In genomic region chr7:158002486-158003080, GRCh38 we compare ENCODE assay signal across 21 cellular contexts.
DNase-seq lines count a peak whose midpoint lies in the region; ATAC-seq and TF ChIP-seq lines count a peak whose summit lies in the region.
"Had no signal": no experiment of that assay in that cellular context is flagged by ENCODE, and none has a peak within 500 bp of the region (broad histone marks: within the 10 kb centered on the region; RNA-seq: fewer than 3 reads in every experiment).

No MANE protein-coding gene starts in this region.

- peak overlapping the region; percentile 59; the same call in 1 of the 2 replicates for H3K27ac ChIP-seq in BLaER1
- peak overlapping the region; percentile 76 for H3K27ac ChIP-seq in VCaP
- H3K27ac ChIP-seq in upper lobe of right lung: no peak overlapping the region
- H3K27ac ChIP-seq: 22Rv1, C4-2B, GM23248 had no signal

- H4K20me1 ChIP-seq in BLaER1: no peaks in the 10 kb centered on the region

- H3K27me3 ChIP-seq in BLaER1: no peaks in the 10 kb centered on the region
- H3K27me3 ChIP-seq in upper lobe of right lung: no peaks in the 10 kb centered on the region
- H3K27me3 ChIP-seq: BE2C had no signal

- H3K4me1 ChIP-seq in BLaER1 (peaks cover 64% of the 10 kb centered on the region), upper lobe of right lung (no peaks in the 10 kb centered on the region)
- H3K4me1 ChIP-seq: BE2C had no signal

- H3K36me3 ChIP-seq in BLaER1 (no peaks in the 10 kb centered on the region), upper lobe of right lung (no peaks in the 10 kb centered on the region)
- H3K36me3 ChIP-seq: BE2C had no signal

- intact Hi-C loops in sciatic nerve (cut with DNase I): no loop called here
- intact Hi-C loops in upper lobe of right lung (cut with DNase I): no loop called here

- H3K4me3 ChIP-seq in BLaER1 (no peak overlapping the region), iPS-18c (ENCODE audit: insufficient read depth, low read depth, low read length) (0 out of 2 replicates have a peak overlapping the region, but pooled peaks have one; percentile 9), upper lobe of right lung (no peak overlapping the region)
- H3K4me3 ChIP-seq: GM12878, GM23248 had no signal

- DNase-seq in sciatic nerve (ENCODE audit: low spot score) (no peak), upper lobe of right lung (no peak), Ammon's horn (ENCODE audit: low spot score) (no peak)
- DNase-seq: BE2C; CD4-positive, alpha-beta T cell; CD8-positive, alpha-beta memory T cell; DMS 273 treated with DMSO at 0.1 percent for 48 hours; DMS79; EL; GDM1; GM23248; H9 had no signal

- H3K4me2 ChIP-seq in BLaER1: peak overlapping the region; percentile 48

- no peaks in the 10 kb centered on the region for H3K9me3 ChIP-seq in BLaER1
- H3K9me3 ChIP-seq in iPS-18c (ENCODE audit: control insufficient read depth, insufficient read depth, low read length): peaks cover 49% of the 10 kb centered on the region
- H3K9me3 ChIP-seq in upper lobe of right lung: no peaks in the 10 kb centered on the region
- H3K9me3 ChIP-seq: BE2C had no signal

- no peak overlapping the region for H3K9ac ChIP-seq in BLaER1
- H3K9ac ChIP-seq: GM23248 had no signal

- TF ChIP-seq CTCF in VCaP (conservative IDR thresholded peaks at IDR 0.05) (no peak), upper lobe of right lung (IDR thresholded peaks at IDR 0.05) (no peak)

- ATAC-seq in sciatic nerve: peak; percentile 22
- ATAC-seq in upper lobe of right lung: no peak
- no peak for ATAC-seq in GM21381 (IDR thresholded peaks at IDR 0.05; ENCODE audit: unreplicated experiment)
- ATAC-seq in GM21717 (IDR thresholded peaks at IDR 0.05; ENCODE audit: unreplicated experiment): no peak
- ATAC-seq: GM12878, HCT116 had no signal
